8 cellular contexts compared by ENCODE assay signal in genomic region chr22:19844423-19845368, GRCh38. TPM values are rescaled to one million over a fixed set of nuclear protein-coding genes. Genes with fewer than 3 reads are reported as not detected.
A peak's percentile ranks its signal among the peaks of the same experiment; 100 is the strongest.
DNase-seq lines count a peak whose midpoint lies in the region; TF ChIP-seq lines count a peak whose summit lies in the region.

No MANE protein-coding gene starts in this region.

- peaks cover 27 to 32% of the 10 kb centered on the region in 2 donors for H3K4me1 ChIP-seq in breast epithelium

- H3K27ac ChIP-seq in breast epithelium: peak overlapping the region; percentile 71 to 93

- no peak for TF ChIP-seq CTCF in breast epithelium (IDR thresholded peaks at IDR 0.05)

- DNase-seq in stimulated activated naive CD4-positive, alpha-beta T cell (lab: John Stamatoyannopoulos, UW): peak in 4 of 6 experiments; percentile 22 to 52 (median 40)
- no peak for DNase-seq in stimulated activated naive CD4-positive, alpha-beta T cell treated with Interleukin-2 at 50 U/mL for 16 hours (lab: John Stamatoyannopoulos, UW)
- DNase-seq in breast epithelium (ENCODE audit: low spot score in 2 of 2): peak in 1 of 2 donors; percentile 74
- peak; percentile 74 to 85 for DNase-seq in lung microvascular endothelial cell (ENCODE audit: low read depth in 2 of 2)
- DNase-seq in NCI-H146 treated with DMSO at 0.1 percent for 48 hours (lab: John Stamatoyannopoulos, UW; ENCODE audit: unreplicated experiment): no peak
- DNase-seq in NCI-H1105 (lab: John Stamatoyannopoulos, UW): no peak
- no peak for DNase-seq in inferior parietal cortex (ENCODE audit: extremely low spot score)
- DNase-seq in HUDEP-2 (lab: John Stamatoyannopoulos, UW; ENCODE audit: unreplicated experiment in 76 of 76): no peak

- H3K27me3 ChIP-seq in breast epithelium: no peaks in the 10 kb centered on the region

- peaks cover 0 to 5% of the 10 kb centered on the region in 2 donors for H3K9me3 ChIP-seq in breast epithelium

- intact Hi-C loops in breast epithelium (cut with DNase I; ENCODE audit: low total_unique reads): loop anchor here (1.0 kb wide), 1 partner anchor 27 kb away; no protein-coding TSS in a partner anchor

- no peaks in the 10 kb centered on the region for H3K36me3 ChIP-seq in breast epithelium

- TF ChIP-seq POLR2A in breast epithelium (IDR thresholded peaks at IDR 0.05): no peak

- H3K4me3 ChIP-seq in breast epithelium: peak overlapping the region in 1 of 3 donors; percentile 36

RNA-seq across cellular contexts. Expression of gene GNB1L, which starts 10.0 kb away (rescaled TPM):
- total RNA-seq in breast epithelium: 1 to 10 TPM; 5.6 to 8.2 (median 6.3) TPM
- total RNA-seq in lung microvascular endothelial cell: 3.5 and 4.4 TPM in 2 replicates

RNA-seq across cellular contexts. Expression of gene RTL10, which starts 10.0 kb away (rescaled TPM):
- total RNA-seq in breast epithelium: 10 to 100 TPM in 2 of 3 donors, 1 to 10 TPM in 1; 6.7 to 21.5 (median 14.1) TPM
- 17.7 and 25.8 TPM in 2 replicates for total RNA-seq in lung microvascular endothelial cell

Comparison
In these comparisons a context has a peak if more than half of its experiments do, and no peak if none do; other contexts are left out.
1. DNase-seq: peak in stimulated activated naive CD4-positive, alpha-beta T cell (4 of 6) and lung microvascular endothelial cell (2 of 2); none in stimulated activated naive CD4-positive, alpha-beta T cell treated with Interleukin-2 at 50 U/mL for 16 hours (single experiment), NCI-H146 treated with DMSO at 0.1 percent for 48 hours (single experiment), NCI-H1105 (single experiment), inferior parietal cortex (single experiment) and HUDEP-2 (0 of 76).